ENCODE assay signal across 8 cellular contexts in genomic region chr2:197786010-197786877, GRCh38. TPM values are rescaled to one million over a fixed set of nuclear protein-coding genes. Genes with fewer than 3 reads are reported as not detected.
DNase-seq lines count a peak whose midpoint lies in the region; ATAC-seq, FAIRE-seq and TF ChIP-seq lines count a peak whose summit lies in the region.

No MANE protein-coding gene starts in this region.

- peak overlapping the region; percentile 45 to 59 (median 52) for H3K4me3 ChIP-seq in H1 (ENCODE audit: extremely low read depth in 1 of 4, insufficient read depth in 2 of 4, low read depth in 3 of 4, low read length in 4 of 4)
- peak overlapping the region; percentile 54 for H3K4me3 ChIP-seq in thymus (ENCODE audit: low read length)
- no peak overlapping the region for H3K4me3 ChIP-seq in PC-3 (ENCODE audit: low read length)

- H3K36me3 Mint-ChIP-seq in naive B cell, result peaks cover 0 to 7% of the 10 kb centered on the region in 2 donors

- H3K23ac ChIP-seq in H1 (ENCODE audit: insufficient read length), result no peak overlapping the region

- no peaks in the 10 kb centered on the region for H3F3A ChIP-seq in PC-3 (ENCODE audit: low read length, unreplicated experiment)

- no peak overlapping the region for H3K18ac ChIP-seq in H1 (ENCODE audit: extremely low read depth, low read length)

- no peak overlapping the region for H3K14ac ChIP-seq in H1 (ENCODE audit: insufficient read length)

- H3K27me3 Mint-ChIP-seq in naive B cell, result peaks cover 42 to 60% (median 46%) of the 10 kb centered on the region in 3 donors

- no peak overlapping the region for H2BK120ac ChIP-seq in H1 (replicated peaks; ENCODE audit: low read depth, low read length)

- ATAC-seq in HG02870 (IDR thresholded peaks at IDR 0.05; ENCODE audit: unreplicated experiment), result peak; percentile 52
- peak; percentile 75 for ATAC-seq in naive B cell (ENCODE audit: low read depth in 2 of 2)
- ATAC-seq in PC-3, result no peak

- TF ChIP-seq POLR2A in H1 (IDR thresholded peaks at IDR 0.05; ENCODE audit: control extremely low read depth in 1 of 2, low read depth in 2 of 2, low read length in 2 of 2), result no peak

- H3K23me2 ChIP-seq in H1 (ENCODE audit: low read depth, low read length), result 0 out of 2 replicates have a peak, but pooled peaks cover 3% of the 10 kb centered on the region

- DNase-seq in activated CD4-positive, alpha-beta T cell treated with anti-CD3 and anti-CD28 coated beads for 48 hours, result peak; percentile 86
- peak; percentile 70 to 92 for DNase-seq in H1 (ENCODE audit: low read depth in 1 of 2, low spot score in 2 of 2)
- peak; percentile 40 for DNase-seq in naive B cell
- DNase-seq in HTR-8/SVneo (ENCODE audit: insufficient read length, low spot score), result no peak
- DNase-seq in PC-3, result no peak

- POLR2A ChIA-PET in H1 (lab: Charles Lee; ENCODE audit: partially characterized antibody), result interaction anchor here (1.7 kb wide), 1 partner anchor 286 kb away, joined by 4 read pairs; the partner anchor contains the start of gene HSPE1
- POLR2A ChIA-PET in PC-3 (lab: Charles Lee; ENCODE audit: unreplicated experiment), result no interaction called here

- BruUV-seq in PC-3 (replicated peaks; lab: Mats Ljungman, UMichigan), result no TSS peak

- TF ChIP-seq CTCF in GM12873 (IDR thresholded peaks at IDR 0.05; ENCODE audit: insufficient read depth, low read depth, low read length, missing control alignments), result peak; percentile 58
- peak; percentile 92 to 97 (median 93) for TF ChIP-seq CTCF in H1 (IDR thresholded peaks at IDR 0.05; ENCODE audit: control extremely low read depth in 1 of 3, insufficient read depth in 1 of 3, low read depth in 1 of 3, low read length in 3 of 3)
- TF ChIP-seq CTCF in PC-3 (conservative IDR thresholded peaks at IDR 0.05; ENCODE audit: low read depth, low read length), result no peak

- H3K4me3 Mint-ChIP-seq in naive B cell, result peak overlapping the region in 7 of 8 donors; percentile 38 to 80 (median 68)

- intact Hi-C loops in PC-3 (cut with micrococcal nuclease), result no loop called here

- H3K9me2 ChIP-seq in PC-3 (replicated peaks; ENCODE audit: low read length), result no peaks in the 10 kb centered on the region

- no peak overlapping the region for H2BK15ac ChIP-seq in H1 (ENCODE audit: low read length)

- H3K4me1 Mint-ChIP-seq in naive B cell, result peaks cover 2 to 5% (median 4%) of the 10 kb centered on the region in 3 donors

- no peaks in the 10 kb centered on the region for H3K36me3 ChIP-seq in H1 (ENCODE audit: control insufficient read depth in 2 of 4, insufficient read depth in 4 of 4, low read length in 3 of 4)
- no peaks in the 10 kb centered on the region for H3K36me3 ChIP-seq in thymus (ENCODE audit: control insufficient read depth, insufficient read depth)
- no peaks in the 10 kb centered on the region for H3K36me3 ChIP-seq in PC-3 (ENCODE audit: low read depth, low read length)

- H2BK5ac ChIP-seq in H1 (ENCODE audit: low read depth, low read length), result no peak overlapping the region

- TF ChIP-seq RAD21 in H1 (IDR thresholded peaks at IDR 0.05 in 1 of 2, conservative IDR thresholded peaks at IDR 0.05 in 1 of 2; ENCODE audit: low read depth in 2 of 2, low read length in 2 of 2), result peak; percentile 52 to 70; a peak in 3 of 4 replicates

- FAIRE-seq in H1 (lab: Jason Lieb, UNC) (no peak), HTR-8/SVneo (lab: Jason Lieb, UNC) (no peak)

- H3K56ac ChIP-seq in H1 (replicated peaks; ENCODE audit: insufficient read length, low read depth, low read length), result no peak overlapping the region

- CTCF ChIA-PET in H1 (lab: Charles Lee; ENCODE audit: partially characterized antibody) (interaction anchor here (0.6 to 1.6 kb wide), 6 partner anchors 8 to 663 kb away, joined by 3 to 4 read pairs (median 3); no protein-coding TSS in a partner anchor), PC-3 (lab: Charles Lee) (no interaction called here)

- TF ChIP-seq EP300 in H1 (IDR thresholded peaks at IDR 0.05; ENCODE audit: borderline replicate concordance in 1 of 2, low read depth in 2 of 2, low read length in 2 of 2), result no peak

- peaks cover 0 to 2% (median 0%) of the 10 kb centered on the region in 7 donors for H3K9me3 Mint-ChIP-seq in naive B cell

- H2AFZ ChIP-seq in H1 (ENCODE audit: low read length), result peak overlapping the region; percentile 21; the same call in 1 of the 2 replicates
- no peak overlapping the region for H2AFZ ChIP-seq in PC-3 (ENCODE audit: low read length)

- H3K4me1 ChIP-seq in H1 (replicated peaks in 1 of 4; ENCODE audit: control insufficient read depth in 3 of 4, insufficient read depth in 4 of 4, low read length in 3 of 4) (no peaks in the 10 kb centered on the region), thymus (ENCODE audit: control insufficient read depth, insufficient read depth, low read length) (peaks cover 5% of the 10 kb centered on the region), PC-3 (ENCODE audit: insufficient read depth, low read length) (no peaks in the 10 kb centered on the region)

- no peak overlapping the region for H4K5ac ChIP-seq in H1 (ENCODE audit: insufficient read length, low read depth, low read length)

- 42% methylated on average over 43 of the region's 79 CpGs; no CpG with 5 or more reads in 1 of the 2 experiments for WGBS in H1 (ENCODE audit: extremely low coverage in 1 of 2, insufficient coverage in 1 of 2, insufficient read length in 1 of 2, insufficient replicate concordance in 2 of 2, low coverage in 1 of 2, low lambda C conversion rate in 2 of 2, missing lambda C conversion rate in 1 of 2), 2 experiments
- WGBS in thymus, result 5% methylated on average over 79 of the region's 79 CpGs

- H2BK12ac ChIP-seq in H1 (ENCODE audit: low read depth, low read length), result peak overlapping the region; percentile 68; the same call in 1 of the 2 replicates

- H3K27ac Mint-ChIP-seq in naive B cell, result peak overlapping the region in 2 of 6 donors; percentile 15 to 83

- H4K20me1 ChIP-seq in H1 (replicated peaks in 1 of 2; ENCODE audit: control insufficient read depth in 1 of 2, insufficient read depth in 2 of 2, low read length in 2 of 2) (no peaks in the 10 kb centered on the region), PC-3 (ENCODE audit: low read length) (no peaks in the 10 kb centered on the region)

- no peaks in the 10 kb centered on the region for H3K79me2 ChIP-seq in H1 (ENCODE audit: control insufficient read depth in 1 of 2, insufficient read depth in 2 of 2, low read length in 2 of 2)
- H3K79me2 ChIP-seq in PC-3 (ENCODE audit: low read length), result no peaks in the 10 kb centered on the region

- H3K4ac ChIP-seq in H1 (replicated peaks; ENCODE audit: insufficient read length, low read depth, low read length), result no peak overlapping the region

- 0 out of 7 replicates have a peak overlapping the region, but pooled peaks of 1 of the 4 experiments have one; percentile 16 for H3K9ac ChIP-seq in H1 (replicated peaks in 1 of 4; ENCODE audit: extremely low read depth in 1 of 4, low read depth in 3 of 4, low read length in 3 of 4)
- no peak overlapping the region for H3K9ac ChIP-seq in PC-3 (ENCODE audit: low read length)

- H3K27ac ChIP-seq in H1 (ENCODE audit: low read depth, low read length) (no peak overlapping the region), thymus (ENCODE audit: low read depth) (no peak overlapping the region), PC-3 (ENCODE audit: low read length) (no peak overlapping the region)

- H3K27me3 ChIP-seq in H1 (replicated peaks in 1 of 4; ENCODE audit: control insufficient read depth in 3 of 4, extremely low read depth in 1 of 4, insufficient read depth in 3 of 4, low read length in 3 of 4) (peaks cover 0 to 22% (median 13%) of the 10 kb centered on the region in 4 experiments; a peak in 6 of 7 replicates), thymus (ENCODE audit: control insufficient read depth, insufficient read depth) (peaks cover 6% of the 10 kb centered on the region), PC-3 (ENCODE audit: low read length) (no peaks in the 10 kb centered on the region)

- no peak overlapping the region for H2AK5ac ChIP-seq in H1 (ENCODE audit: low read depth, low read length)

- no peak overlapping the region for H4K91ac ChIP-seq in H1 (replicated peaks; ENCODE audit: insufficient read length, low read length)

- peak overlapping the region; percentile 67 to 71 for H3K4me2 ChIP-seq in H1 (ENCODE audit: insufficient read depth in 1 of 2, low read depth in 2 of 2, low read length in 2 of 2)
- H3K4me2 ChIP-seq in PC-3 (ENCODE audit: low read length), result no peak overlapping the region

- H4K8ac ChIP-seq in H1 (ENCODE audit: extremely low read depth, insufficient read depth, low read length), result peak overlapping the region; percentile 82

- H3K9me3 ChIP-seq in H1 (ENCODE audit: insufficient read depth in 2 of 2, low read depth in 1 of 2, low read length in 1 of 2) (peaks cover 0 to 10% of the 10 kb centered on the region in 2 experiments; a peak in 1 of 4 replicates), thymus (ENCODE audit: control insufficient read depth) (peaks cover 1% of the 10 kb centered on the region), PC-3 (ENCODE audit: low read length) (no peaks in the 10 kb centered on the region)

- H3K79me1 ChIP-seq in H1 (ENCODE audit: low read depth, low read length), result no peaks in the 10 kb centered on the region

- H2BK20ac ChIP-seq in H1 (ENCODE audit: low read length), result no peak overlapping the region

RNA-seq across cellular contexts. Expression of gene BOLL, which starts 1.1 kb away (rescaled TPM):
- total RNA-seq in H1 (2021; fragmentation: NEBNext Ultra II Directional; extraction: Animal tissue kit (Norgen Biotek cat#: 25700)), result not detected in 2 replicates
- polyA plus RNA-seq in H1 (2011; rRNA removed) (0.03 TPM in 1 of 2 replicates, not detected in the other), naive B cell (ENCODE audit: low read depth in 6 of 6) (not detected), thymus (not detected)
- not detected for polyA plus RNA-seq in H1 (2011; cell fraction: cytosol; rRNA removed)
- polyA plus RNA-seq in H1 (2011; cell fraction: nucleus; rRNA removed), result not detected
- polyA plus RNA-seq in H1 (2012, experiment 1 of 2), result 0.33 TPM in 1 of 4 replicates, not detected in the others
- polyA plus RNA-seq in H1 (2012, experiment 2 of 2), result not detected
- polyA plus RNA-seq in H1 (2013, experiment 1 of 2), result not detected
- 0.09 TPM for polyA plus RNA-seq in H1 (2013, experiment 2 of 2)
- polyA minus RNA-seq in H1 (2011; rRNA and poly(A)+ RNA removed), result not detected in 2 replicates
- polyA minus RNA-seq in H1 (2011; cell fraction: cytosol; rRNA and poly(A)+ RNA removed), result not detected
- polyA minus RNA-seq in H1 (2011; cell fraction: nucleus; rRNA and poly(A)+ RNA removed), result not detected
- not detected in 2 replicates for total RNA-seq in PC-3 (2014; rRNA removed)

RNA-seq across cellular contexts. Expression of gene PLCL1, which starts 18.1 kb away (rescaled TPM):
- total RNA-seq in H1 (2021; fragmentation: NEBNext Ultra II Directional; extraction: Animal tissue kit (Norgen Biotek cat#: 25700)), result not detected in 2 replicates
- polyA plus RNA-seq in H1 (2011; rRNA removed), result not detected in 2 replicates
- polyA plus RNA-seq in H1 (2011; cell fraction: cytosol; rRNA removed), result 0.03 TPM
- not detected for polyA plus RNA-seq in H1 (2011; cell fraction: nucleus; rRNA removed)
- polyA plus RNA-seq in H1 (2012, experiment 1 of 2), result 0.18 TPM in 1 of 4 replicates, not detected in the others
- not detected for polyA plus RNA-seq in H1 (2012, experiment 2 of 2)
- under 0.01 TPM for polyA plus RNA-seq in H1 (2013, experiment 1 of 2)
- 0.02 TPM for polyA plus RNA-seq in H1 (2013, experiment 2 of 2)
- 0.06 TPM in 1 of 2 replicates, not detected in the other for polyA minus RNA-seq in H1 (2011; rRNA and poly(A)+ RNA removed)
- not detected for polyA minus RNA-seq in H1 (2011; cell fraction: cytosol; rRNA and poly(A)+ RNA removed)
- 0.30 TPM for polyA minus RNA-seq in H1 (2011; cell fraction: nucleus; rRNA and poly(A)+ RNA removed)
- polyA plus RNA-seq in naive B cell (ENCODE audit: low read depth in 6 of 6), result under 1 TPM in 3 of 6 donors, not detected in 3; 0.05 to 0.25 (median 0.11) TPM
- 7.8 TPM for polyA plus RNA-seq in thymus
- total RNA-seq in PC-3 (2014; rRNA removed), result not detected in 2 replicates

Comparison
In these comparisons a context has a peak if more than half of its experiments do, and no peak if none do; other contexts are left out.
1. DNase-seq: peak in activated CD4-positive, alpha-beta T cell treated with anti-CD3 and anti-CD28 coated beads for 48 hours (single experiment), H1 (2 of 2) and naive B cell (single experiment); none in HTR-8/SVneo (single experiment) and PC-3 (single experiment).